In the genomic region with DNA sequence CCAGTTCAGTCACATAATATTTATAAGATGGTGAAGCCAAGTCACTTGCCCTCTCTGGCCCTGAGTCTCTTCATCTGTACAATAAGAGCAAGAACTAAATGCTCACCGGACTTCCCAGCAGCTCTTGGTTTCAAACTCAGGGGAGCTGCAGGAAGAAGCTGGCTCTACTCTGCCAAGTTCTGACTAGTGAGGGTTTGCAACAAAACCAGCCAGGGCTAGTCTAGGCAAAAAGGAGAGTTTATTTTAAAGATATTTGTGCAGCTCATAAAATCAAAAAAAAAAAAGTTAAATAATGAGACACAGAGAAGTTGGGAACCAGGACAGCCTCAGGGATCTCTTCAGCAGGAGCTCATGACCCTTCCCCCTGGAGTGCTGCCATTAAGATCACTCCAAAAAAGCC, we compare ENCODE assay signal across 22 cellular contexts.
A peak's percentile ranks its signal among the peaks of the same experiment; 100 is the strongest.
DNase-seq lines count a peak whose midpoint lies in the region; ATAC-seq and TF ChIP-seq lines count a peak whose summit lies in the region.
"Had no signal": no experiment of that assay in that cellular context is flagged by ENCODE, and none has a peak within 500 bp of the region (broad histone marks: within the 10 kb centered on the region; RNA-seq: fewer than 3 reads in every experiment).

No MANE protein-coding gene starts in this region.

- H3K4me3 Mint-ChIP-seq in activated CD4-positive, alpha-beta T cell treated with anti-CD3 and anti-CD28 coated beads, Interleukin-2, amount 10 ng/mL, durations not matched to agents 24 days and 14 days: no peak overlapping the region
- H3K4me3 Mint-ChIP-seq in activated CD4-positive, alpha-beta T cell treated with anti-CD3 and anti-CD28 coated beads for 36 hours: no peak overlapping the region
- no peak overlapping the region for H3K4me3 Mint-ChIP-seq in activated T-helper 17 cell treated with anti-CD3 and anti-CD28 coated beads, Interleukin-2, amount 50 U/mL, for 72 hours
- H3K4me3 Mint-ChIP-seq in stimulated activated memory B cell treated with anti-CD40 and anti-IgM and Interleukin-4, amounts not matched to agents 10 μg/mL and 1 μg/mL and 100 μg/mL, for 72 hours: no peak overlapping the region
- H3K4me3 Mint-ChIP-seq in T-cell: no peak overlapping the region
- H3K4me3 Mint-ChIP-seq: activated CD4-positive, alpha-beta memory T cell treated with anti-CD3 and anti-CD28 coated beads, Interleukin-2, amount 10 ng/mL, durations not matched to agents 7 days and 5 days; CD8-positive, alpha-beta T cell had no signal

- H3K27ac Mint-ChIP-seq in activated CD4-positive, alpha-beta T cell treated with anti-CD3 and anti-CD28 coated beads, Interleukin-2, amount 10 ng/mL, durations not matched to agents 24 days and 14 days: peak overlapping the region; percentile 59
- H3K27ac Mint-ChIP-seq in activated CD4-positive, alpha-beta T cell treated with anti-CD3 and anti-CD28 coated beads for 36 hours: no peak overlapping the region
- peak overlapping the region; percentile 78 for H3K27ac Mint-ChIP-seq in activated T-helper 17 cell treated with anti-CD3 and anti-CD28 coated beads, Interleukin-2, amount 50 U/mL, for 72 hours
- peak overlapping the region; percentile 53 for H3K27ac Mint-ChIP-seq in stimulated activated memory B cell treated with anti-CD40 and anti-IgM and Interleukin-4, amounts not matched to agents 10 μg/mL and 1 μg/mL and 100 μg/mL, for 72 hours
- no peak overlapping the region for H3K27ac Mint-ChIP-seq in T-cell
- H3K27ac Mint-ChIP-seq: activated CD4-positive, alpha-beta memory T cell treated with anti-CD3 and anti-CD28 coated beads, Interleukin-2, amount 10 ng/mL, durations not matched to agents 7 days and 5 days; CD8-positive, alpha-beta T cell had no signal

- H3K27ac ChIP-seq in foreskin keratinocyte: no peak overlapping the region
- H3K27ac ChIP-seq: 22Rv1, SJCRH30, thyroid gland had no signal

- H3K4me1 Mint-ChIP-seq in activated CD4-positive, alpha-beta T cell treated with anti-CD3 and anti-CD28 coated beads, Interleukin-2, amount 10 ng/mL, durations not matched to agents 24 days and 14 days: peaks cover 14% of the 10 kb centered on the region
- H3K4me1 Mint-ChIP-seq in activated CD4-positive, alpha-beta T cell treated with anti-CD3 and anti-CD28 coated beads for 36 hours: peaks cover 10% of the 10 kb centered on the region
- peaks cover 20% of the 10 kb centered on the region for H3K4me1 Mint-ChIP-seq in activated T-helper 17 cell treated with anti-CD3 and anti-CD28 coated beads, Interleukin-2, amount 50 U/mL, for 72 hours
- peaks cover 20% of the 10 kb centered on the region for H3K4me1 Mint-ChIP-seq in stimulated activated memory B cell treated with anti-CD40 and anti-IgM and Interleukin-4, amounts not matched to agents 10 μg/mL and 1 μg/mL and 100 μg/mL, for 72 hours
- H3K4me1 Mint-ChIP-seq in T-cell: peaks cover 2 to 7% (median 2%) of the 10 kb centered on the region in 3 donors

- no peaks in the 10 kb centered on the region for H3K9me3 Mint-ChIP-seq in activated CD4-positive, alpha-beta T cell treated with anti-CD3 and anti-CD28 coated beads, Interleukin-2, amount 10 ng/mL, durations not matched to agents 24 days and 14 days
- H3K9me3 Mint-ChIP-seq in activated CD4-positive, alpha-beta T cell treated with anti-CD3 and anti-CD28 coated beads for 36 hours (ENCODE audit: low read depth): no peaks in the 10 kb centered on the region
- no peaks in the 10 kb centered on the region for H3K9me3 Mint-ChIP-seq in activated T-helper 17 cell treated with anti-CD3 and anti-CD28 coated beads, Interleukin-2, amount 50 U/mL, for 72 hours
- no peaks in the 10 kb centered on the region for H3K9me3 Mint-ChIP-seq in stimulated activated memory B cell treated with anti-CD40 and anti-IgM and Interleukin-4, amounts not matched to agents 10 μg/mL and 1 μg/mL and 100 μg/mL, for 72 hours
- H3K9me3 Mint-ChIP-seq in T-cell: no peaks in the 10 kb centered on the region
- H3K9me3 Mint-ChIP-seq: activated CD4-positive, alpha-beta memory T cell treated with anti-CD3 and anti-CD28 coated beads, Interleukin-2, amount 10 ng/mL, durations not matched to agents 7 days and 5 days; CD8-positive, alpha-beta T cell had no signal

- peaks cover 27% of the 10 kb centered on the region for H3K4me1 ChIP-seq in foreskin keratinocyte
- H3K4me1 ChIP-seq: SJCRH30 had no signal

- no peaks in the 10 kb centered on the region for H3K27me3 ChIP-seq in foreskin keratinocyte
- H3K27me3 ChIP-seq: thyroid gland had no signal

- H3K27me3 Mint-ChIP-seq in activated CD4-positive, alpha-beta T cell treated with anti-CD3 and anti-CD28 coated beads, Interleukin-2, amount 10 ng/mL, durations not matched to agents 24 days and 14 days: no peaks in the 10 kb centered on the region
- no peaks in the 10 kb centered on the region for H3K27me3 Mint-ChIP-seq in activated CD4-positive, alpha-beta T cell treated with anti-CD3 and anti-CD28 coated beads for 36 hours
- no peaks in the 10 kb centered on the region for H3K27me3 Mint-ChIP-seq in activated T-helper 17 cell treated with anti-CD3 and anti-CD28 coated beads, Interleukin-2, amount 50 U/mL, for 72 hours
- H3K27me3 Mint-ChIP-seq in stimulated activated memory B cell treated with anti-CD40 and anti-IgM and Interleukin-4, amounts not matched to agents 10 μg/mL and 1 μg/mL and 100 μg/mL, for 72 hours: no peaks in the 10 kb centered on the region
- no peaks in the 10 kb centered on the region for H3K27me3 Mint-ChIP-seq in T-cell
- H3K27me3 Mint-ChIP-seq: activated CD4-positive, alpha-beta memory T cell treated with anti-CD3 and anti-CD28 coated beads, Interleukin-2, amount 10 ng/mL, durations not matched to agents 7 days and 5 days had no signal

- POLR2A ChIA-PET in activated CD4-positive, alpha-beta T cell treated with anti-CD3 and anti-CD28 coated beads for 36 hours (lab: Charles Lee): interaction anchor here (0.6 kb wide), 1 partner anchor 38 kb away, joined by 8 read pairs; no protein-coding TSS in a partner anchor
- POLR2A ChIA-PET in T-cell (lab: Charles Lee): no interaction called here

- H3K36me3 Mint-ChIP-seq in activated CD4-positive, alpha-beta T cell treated with anti-CD3 and anti-CD28 coated beads, Interleukin-2, amount 10 ng/mL, durations not matched to agents 24 days and 14 days (ENCODE audit: low read depth): peaks cover 61% of the 10 kb centered on the region
- H3K36me3 Mint-ChIP-seq in activated CD4-positive, alpha-beta T cell treated with anti-CD3 and anti-CD28 coated beads for 36 hours (ENCODE audit: low read depth): peaks cover 52% of the 10 kb centered on the region
- peaks cover 99% of the 10 kb centered on the region for H3K36me3 Mint-ChIP-seq in activated T-helper 17 cell treated with anti-CD3 and anti-CD28 coated beads, Interleukin-2, amount 50 U/mL, for 72 hours (ENCODE audit: low read depth)
- H3K36me3 Mint-ChIP-seq in stimulated activated memory B cell treated with anti-CD40 and anti-IgM and Interleukin-4, amounts not matched to agents 10 μg/mL and 1 μg/mL and 100 μg/mL, for 72 hours: peaks cover 67% of the 10 kb centered on the region
- peaks cover 76% of the 10 kb centered on the region for H3K36me3 Mint-ChIP-seq in T-cell

- no peak for ATAC-seq in activated CD4-positive, alpha-beta T cell treated with anti-CD3 and anti-CD28 coated beads for 36 hours
- ATAC-seq in activated T-helper 17 cell treated with anti-CD3 and anti-CD28 coated beads, Interleukin-2, amount 50 U/mL, for 72 hours (replicated peaks): no peak
- ATAC-seq in foreskin keratinocyte (no peak), T-cell (replicated peaks in 1 of 4) (no peak), HG03039 (IDR thresholded peaks at IDR 0.05; ENCODE audit: unreplicated experiment) (no peak)
- no peak for ATAC-seq in stimulated activated memory B cell treated with anti-CD40 and anti-IgM and Interleukin-4, amounts not matched to agents 10 μg/mL and 1 μg/mL and 100 μg/mL, for 72 hours
- ATAC-seq: CD8-positive, alpha-beta T cell had no signal

- intact Hi-C loops in activated CD4-positive, alpha-beta T cell treated with anti-CD3 and anti-CD28 coated beads, Interleukin-2, amount 10 ng/mL, durations not matched to agents 24 days and 14 days (cut with micrococcal nuclease): no loop called here
- intact Hi-C loops in activated CD4-positive, alpha-beta T cell treated with anti-CD3 and anti-CD28 coated beads for 36 hours (cut with DNase I, micrococcal nuclease): no loop called here

- DNase-seq in activated CD4-positive, alpha-beta T cell treated with anti-CD3 and anti-CD28 coated beads, Interleukin-2, amount 10 ng/mL, durations not matched to agents 24 days and 14 days: no peak
- no peak for DNase-seq in activated CD4-positive, alpha-beta T cell treated with anti-CD3 and anti-CD28 coated beads for 36 hours
- DNase-seq in foreskin keratinocyte (peak; percentile 30 to 44), T-cell (no peak), superior temporal gyrus (ENCODE audit: extremely low spot score) (no peak)
- DNase-seq: activated CD4-positive, alpha-beta memory T cell treated with anti-CD3 and anti-CD28 coated beads, Interleukin-2, amount 10 ng/mL, durations not matched to agents 7 days and 5 days; activated naive CD4-positive, alpha-beta T cell treated with Interleukin-2 at 50 U/mL for 16 hours; activated T-cell treated with anti-CD3 and anti-CD28 coated beads for 4 hours; CD8-positive, alpha-beta T cell; DMS 273 treated with DMSO at 0.1 percent for 48 hours; head of caudate nucleus; left cardiac atrium; NCI-H526; occipital lobe; SJCRH30; small intestine; stimulated activated CD4-positive, alpha-beta T cell treated with anti-CD3 and anti-CD28 coated beads, Interleukin-2, amount 100 ng/mL, for 24 hours; thyroid gland had no signal

- no peak for TF ChIP-seq CTCF in foreskin keratinocyte (conservative IDR thresholded peaks at IDR 0.05)

- CTCF ChIA-PET in activated CD4-positive, alpha-beta T cell treated with anti-CD3 and anti-CD28 coated beads for 36 hours (lab: Charles Lee): no interaction called here
- CTCF ChIA-PET in T-cell (lab: Charles Lee): interaction anchor here in 1 of 2 donors (0.5 to 0.6 kb wide), 2 partner anchors 524 to 967 kb away, joined by 4 read pairs; no protein-coding TSS in a partner anchor

Comparison
In these comparisons a context has a peak if more than half of its experiments do, and no peak if none do; other contexts are left out.
1. H3K27ac Mint-ChIP-seq: peak in activated CD4-positive, alpha-beta T cell treated with anti-CD3 and anti-CD28 coated beads, Interleukin-2, amount 10 ng/mL, durations not matched to agents 24 days and 14 days (single experiment), activated T-helper 17 cell treated with anti-CD3 and anti-CD28 coated beads, Interleukin-2, amount 50 U/mL, for 72 hours (single experiment) and stimulated activated memory B cell treated with anti-CD40 and anti-IgM and Interleukin-4, amounts not matched to agents 10 μg/mL and 1 μg/mL and 100 μg/mL, for 72 hours (single experiment); none in activated CD4-positive, alpha-beta T cell treated with anti-CD3 and anti-CD28 coated beads for 36 hours (single experiment) and T-cell (0 of 2).
2. DNase-seq: peak in foreskin keratinocyte (2 of 2); none in activated CD4-positive, alpha-beta T cell treated with anti-CD3 and anti-CD28 coated beads, Interleukin-2, amount 10 ng/mL, durations not matched to agents 24 days and 14 days (single experiment), activated CD4-positive, alpha-beta T cell treated with anti-CD3 and anti-CD28 coated beads for 36 hours (single experiment), T-cell (0 of 34) and superior temporal gyrus (single experiment).